9 cellular contexts compared by ENCODE assay signal in the genomic region with DNA sequence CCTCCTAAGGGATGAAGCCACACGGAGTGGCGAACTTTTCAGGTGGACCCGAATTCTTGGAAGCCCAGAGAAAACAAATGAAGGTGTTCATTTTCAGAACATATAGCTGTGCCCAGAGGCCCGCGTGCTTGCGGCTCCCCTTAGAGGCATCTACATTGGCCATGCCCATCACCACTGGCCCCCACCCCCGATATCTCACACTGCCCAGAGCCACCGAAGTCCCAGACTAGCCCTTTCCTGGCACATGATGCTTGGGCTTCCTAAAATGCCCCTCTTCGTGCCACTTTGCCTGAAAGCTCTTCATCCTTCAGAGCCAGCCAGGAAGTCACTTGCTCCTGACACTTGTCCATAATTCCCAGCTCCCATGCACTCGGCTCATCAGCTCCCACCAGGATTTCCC. TPM values are rescaled to one million over a fixed set of nuclear protein-coding genes. Genes with fewer than 3 reads are reported as not detected.
DNase-seq lines count a peak whose midpoint lies in the region; ATAC-seq, FAIRE-seq and TF ChIP-seq lines count a peak whose summit lies in the region.
"Had no signal": no experiment of that assay in that cellular context is flagged by ENCODE, and none has a peak within 500 bp of the region (broad histone marks: within the 10 kb centered on the region; RNA-seq: fewer than 3 reads in every experiment).

No MANE protein-coding gene starts in this region.

- peaks cover 17% of the 10 kb centered on the region for H3K36me3 Mint-ChIP-seq in activated naive CD4-positive, alpha-beta T cell treated with anti-CD3 and anti-CD28 coated beads for 36 hours (ENCODE audit: low read depth)
- H3K36me3 Mint-ChIP-seq in naive B cell (peaks cover 0 to 7% of the 10 kb centered on the region in 2 donors), type B pancreatic cell (peaks cover 4% of the 10 kb centered on the region)

- no peaks in the 10 kb centered on the region for H3K9me3 Mint-ChIP-seq in activated naive CD4-positive, alpha-beta T cell treated with anti-CD3 and anti-CD28 coated beads for 36 hours
- peaks cover 0 to 9% (median 0%) of the 10 kb centered on the region in 7 donors for H3K9me3 Mint-ChIP-seq in naive B cell
- H3K9me3 Mint-ChIP-seq in type B pancreatic cell = no peaks in the 10 kb centered on the region

- peak overlapping the region; percentile 100 for H3K27ac Mint-ChIP-seq in activated naive CD4-positive, alpha-beta T cell treated with anti-CD3 and anti-CD28 coated beads for 36 hours
- H3K27ac Mint-ChIP-seq in naive B cell = peak overlapping the region in 3 of 6 donors; percentile 57 to 100 (median 60)
- peak overlapping the region; percentile 100 for H3K27ac Mint-ChIP-seq in type B pancreatic cell

- H3K27me3 Mint-ChIP-seq in activated naive CD4-positive, alpha-beta T cell treated with anti-CD3 and anti-CD28 coated beads for 36 hours (ENCODE audit: low read depth) = no peaks in the 10 kb centered on the region
- H3K27me3 Mint-ChIP-seq in naive B cell (no peaks in the 10 kb centered on the region), type B pancreatic cell (peaks cover 10% of the 10 kb centered on the region)

- no peak for ATAC-seq in K562
- no peak for ATAC-seq in naive B cell (ENCODE audit: low read depth in 2 of 2)
- no peak for ATAC-seq in HG03280 (IDR thresholded peaks at IDR 0.05; ENCODE audit: unreplicated experiment)
- no peak for ATAC-seq in GM18870 (IDR thresholded peaks at IDR 0.05; ENCODE audit: unreplicated experiment)
- ATAC-seq in GM21447 (IDR thresholded peaks at IDR 0.05; ENCODE audit: unreplicated experiment) = no peak

- H3K4me2 ChIP-seq in K562 (ENCODE audit: insufficient read depth, low read length) = peak overlapping the region; percentile 88

- H3K4me1 Mint-ChIP-seq in activated naive CD4-positive, alpha-beta T cell treated with anti-CD3 and anti-CD28 coated beads for 36 hours (ENCODE audit: low read depth) = peaks cover 40% of the 10 kb centered on the region
- H3K4me1 Mint-ChIP-seq in naive B cell (peaks cover 45 to 71% (median 64%) of the 10 kb centered on the region in 3 donors), type B pancreatic cell (ENCODE audit: unreplicated experiment) (peaks cover 32% of the 10 kb centered on the region)

- CTCF ChIA-PET in activated naive CD4-positive, alpha-beta T cell treated with anti-CD3 and anti-CD28 coated beads for 36 hours (lab: Charles Lee) = interaction anchor here (3.7 kb wide), 1 partner anchor 11 kb away, joined by 25 read pairs; the partner anchor contains the start of gene ACBD4
- CTCF ChIA-PET in K562 (lab: Yijun Ruan, JAX; ENCODE audit: low intra/inter-chr PET ratio) = no interaction called here

- H3K9ac ChIP-seq in K562 (ENCODE audit: insufficient read depth in 1 of 2, low read depth in 2 of 2, low read length in 2 of 2) = peak overlapping the region; percentile 96 to 99

- no peak for TF ChIP-seq EP300 in K562 (IDR thresholded peaks at IDR 0.05; ENCODE audit: low read length)

- H3K9me1 ChIP-seq in K562 (ENCODE audit: control insufficient read depth, insufficient read depth, low read length) = no peaks in the 10 kb centered on the region

- H3K36me3 ChIP-seq in K562 (ENCODE audit: control insufficient read depth, insufficient read depth, low read length) = peaks cover 3% of the 10 kb centered on the region; the same call in 1 of the 3 replicates

- intact Hi-C loops in activated naive CD4-positive, alpha-beta T cell treated with anti-CD3 and anti-CD28 coated beads for 36 hours (cut with micrococcal nuclease) = no loop called here
- intact Hi-C loops in K562 (cut with micrococcal nuclease) = no loop called here

- no peak for TF ChIP-seq RAD21 in K562 (CRISPR knock-in tag; conservative IDR thresholded peaks at IDR 0.05 in 1 of 2, IDR thresholded peaks at IDR 0.05 in 1 of 2)

- no peak overlapping the region for H3K4me3 ChIP-seq in K562

- peak overlapping the region; percentile 90 for H2AFZ ChIP-seq in K562 (ENCODE audit: low read depth, low read length)

- TF ChIP-seq CTCF in K562 (IDR thresholded peaks at IDR 0.05 in 2 of 3, conservative IDR thresholded peaks at IDR 0.05 in 1 of 3; ENCODE audit: insufficient read depth in 2 of 3, low read depth in 1 of 3, low read length in 3 of 3) (no peak), type B pancreatic cell (conservative IDR thresholded peaks at IDR 0.05) (no peak)

- peaks cover 45% of the 10 kb centered on the region for H3K79me2 ChIP-seq in K562 (ENCODE audit: control insufficient read depth, insufficient read depth, low read length)

- DNase-seq in activated naive CD4-positive, alpha-beta T cell treated with anti-CD3 and anti-CD28 coated beads for 36 hours = no peak
- DNase-seq in activated naive CD4-positive, alpha-beta T cell treated with Interleukin-2 at 50 U/mL for 16 hours = no peak
- no peak for DNase-seq in K562 (ENCODE audit: extremely low read depth in 1 of 4, low spot score in 3 of 4)
- DNase-seq in naive B cell = no peak
- no peak for DNase-seq in type B pancreatic cell (ENCODE audit: extremely low spot score, unreplicated experiment)
- DNase-seq: NCI-H2227 treated with DMSO at 0.1 percent for 48 hours had no signal

- FAIRE-seq in K562 (lab: Jason Lieb, UNC) = no peak

- H3K27me3 ChIP-seq in K562 (ENCODE audit: control insufficient read depth in 2 of 2, insufficient read depth in 2 of 2, low read length in 2 of 2) = no peaks in the 10 kb centered on the region

- H3K9me3 ChIP-seq in K562 (replicated peaks; ENCODE audit: control insufficient read depth, insufficient read depth, low read depth, low read length) = no peaks in the 10 kb centered on the region

- peak overlapping the region; percentile 97 for H3K4me3 Mint-ChIP-seq in activated naive CD4-positive, alpha-beta T cell treated with anti-CD3 and anti-CD28 coated beads for 36 hours
- H3K4me3 Mint-ChIP-seq in naive B cell (peak overlapping the region; percentile 21 to 100 (median 98)), type B pancreatic cell (peak overlapping the region; percentile 93)

- no peak for TF ChIP-seq POLR2A in K562 (conservative IDR thresholded peaks at IDR 0.05)

- 84% methylated on average over 10 of the region's 10 CpGs for WGBS in K562 (ENCODE audit: insufficient coverage, low coverage, missing lambda C conversion rate)

- in situ Hi-C loops in K562 (cut with MboI) = no loop called here

- peaks cover 5% of the 10 kb centered on the region; the same call in 1 of the 2 replicates for H4K20me1 ChIP-seq in K562 (replicated peaks; ENCODE audit: control insufficient read depth, insufficient read depth, low read length)

- no TSS peak for BruUV-seq in K562 (replicated peaks; lab: Mats Ljungman, UMichigan)

- peak overlapping the region; percentile 97 for H3K27ac ChIP-seq in K562 (ENCODE audit: extremely low read depth, low read depth, low read length)

- H3K4me1 ChIP-seq in K562 (replicated peaks in 1 of 2; ENCODE audit: control insufficient read depth in 2 of 2, insufficient read depth in 2 of 2, low read length in 2 of 2) = peaks cover 31 to 52% of the 10 kb centered on the region in 2 experiments

- POLR2A ChIA-PET in K562 (lab: Yijun Ruan, JAX) = interaction anchor here (0.7 to 10.1 kb wide), 6 partner anchors 11 to 173 kb away, joined by 3 to 497 read pairs (median 4); partner anchors contain the start of genes ACBD4 and HEXIM2

RNA-seq across cellular contexts. Expression of gene HEXIM1, which starts 2.1 kb away (rescaled TPM):
- total RNA-seq in activated naive CD4-positive, alpha-beta T cell treated with anti-CD3 and anti-CD28 coated beads for 36 hours = 10 to 100 TPM; 24.3 to 24.7 TPM
- 13.2 and 13.4 TPM in 2 replicates for total RNA-seq in K562 (2011; cell fraction: chromatin; rRNA removed; ENCODE audit: low replicate concordance)
- 10.9 and 13.0 TPM in 2 replicates for total RNA-seq in K562 (2011; cell fraction: nucleolus; rRNA removed)
- total RNA-seq in K562 (2011; cell fraction: nucleoplasm; rRNA removed) = 15.3 and 17.7 TPM in 2 replicates
- total RNA-seq in K562 (2014; rRNA removed) (18.5 and 18.8 TPM in 2 replicates), K562 (2014; rRNA removed; fragmentation: Illumina TruSeq; extraction: Trizol) (4.0 and 4.2 TPM in 2 replicates), K562 (2015; rRNA removed; fragmentation: Illumina TruSeq; extraction: Trizol) (6.6 and 7.3 TPM in 2 replicates), K562 (2021) (21.4 and 28.3 TPM in 2 replicates), type B pancreatic cell (ENCODE audit: low replicate concordance) (27.5 and 34.5 TPM in 2 replicates)
- polyA plus RNA-seq in K562 (2011; rRNA removed) (7.9 and 9.1 TPM in 2 replicates), K562 (2014; fragmentation: Illumina TruSeq; extraction: Trizol) (20.9 and 27.2 TPM in 2 replicates), K562 (2014; fragmentation: Nextera tagmentation; extraction: Ambion mirVana) (1 to 10 TPM; 1.4 to 1.6 TPM), K562 (2014; rRNA removed) (24.4 and 26.2 TPM in 2 replicates), naive B cell (ENCODE audit: low read depth in 6 of 6) (1 to 10 TPM; 3.2 to 5.3 (median 4.1) TPM)
- polyA plus RNA-seq in K562 (2011; cell fraction: cytosol; rRNA removed) = 8.8 and 11.7 TPM in 2 replicates
- polyA plus RNA-seq in K562 (2011; cell fraction: nucleus; rRNA removed) = 7.8 and 10.5 TPM in 2 replicates
- polyA plus RNA-seq in K562 (2012) = 18.0 and 23.2 TPM in 2 replicates
- polyA minus RNA-seq in K562 (2011; rRNA and poly(A)+ RNA removed) = 3.2 and 4.6 TPM in 2 replicates
- 5.6 and 6.3 TPM in 2 replicates for polyA minus RNA-seq in K562 (2011; cell fraction: cytosol; rRNA and poly(A)+ RNA removed)
- polyA minus RNA-seq in K562 (2011; cell fraction: nucleus; rRNA and poly(A)+ RNA removed) = 3.8 and 7.1 TPM in 2 replicates

RNA-seq across cellular contexts. Expression of gene ACBD4, which starts 10.7 kb away (rescaled TPM):
- 10 to 100 TPM; 12.3 to 12.7 TPM for total RNA-seq in activated naive CD4-positive, alpha-beta T cell treated with anti-CD3 and anti-CD28 coated beads for 36 hours
- 14.7 and 39.0 TPM in 2 replicates for total RNA-seq in K562 (2011; cell fraction: chromatin; rRNA removed; ENCODE audit: low replicate concordance)
- total RNA-seq in K562 (2011; cell fraction: nucleolus; rRNA removed) = 32.7 and 33.0 TPM in 2 replicates
- total RNA-seq in K562 (2011; cell fraction: nucleoplasm; rRNA removed) = 14.5 and 17.5 TPM in 2 replicates
- total RNA-seq in K562 (2014; rRNA removed) = 5.5 and 6.3 TPM in 2 replicates
- total RNA-seq in K562 (2014; rRNA removed; fragmentation: Illumina TruSeq; extraction: Trizol) = 1.6 and 2.1 TPM in 2 replicates
- 2.0 and 2.1 TPM in 2 replicates for total RNA-seq in K562 (2015; rRNA removed; fragmentation: Illumina TruSeq; extraction: Trizol)
- 4.7 and 5.7 TPM in 2 replicates for total RNA-seq in K562 (2021)
- 6.9 and 9.1 TPM in 2 replicates for polyA plus RNA-seq in K562 (2011; rRNA removed)
- 4.9 and 7.5 TPM in 2 replicates for polyA plus RNA-seq in K562 (2011; cell fraction: cytosol; rRNA removed)
- 24.3 and 48.8 TPM in 2 replicates for polyA plus RNA-seq in K562 (2011; cell fraction: nucleus; rRNA removed)
- 6.1 and 12.0 TPM in 2 replicates for polyA plus RNA-seq in K562 (2012)
- polyA plus RNA-seq in K562 (2014; fragmentation: Illumina TruSeq; extraction: Trizol) = 4.6 and 5.4 TPM in 2 replicates
- under 1 TPM; 0.14 to 0.15 TPM for polyA plus RNA-seq in K562 (2014; fragmentation: Nextera tagmentation; extraction: Ambion mirVana)
- 5.6 and 7.0 TPM in 2 replicates for polyA plus RNA-seq in K562 (2014; rRNA removed)
- 1.8 and 2.6 TPM in 2 replicates for polyA minus RNA-seq in K562 (2011; rRNA and poly(A)+ RNA removed)
- 3.7 and 4.4 TPM in 2 replicates for polyA minus RNA-seq in K562 (2011; cell fraction: cytosol; rRNA and poly(A)+ RNA removed)
- polyA minus RNA-seq in K562 (2011; cell fraction: nucleus; rRNA and poly(A)+ RNA removed) = 17.5 and 22.5 TPM in 2 replicates
- polyA plus RNA-seq in naive B cell (ENCODE audit: low read depth in 6 of 6) = 10 to 100 TPM; 15.4 to 27.1 (median 20.4) TPM
- total RNA-seq in type B pancreatic cell (ENCODE audit: low replicate concordance) = 9.8 and 11.5 TPM in 2 replicates

RNA-seq across cellular contexts. Expression of gene PLCD3, which starts 13.9 kb away (rescaled TPM):
- 1 to 10 TPM; 2.4 TPM for total RNA-seq in activated naive CD4-positive, alpha-beta T cell treated with anti-CD3 and anti-CD28 coated beads for 36 hours
- 4.5 and 16.3 TPM in 2 replicates for total RNA-seq in K562 (2011; cell fraction: chromatin; rRNA removed; ENCODE audit: low replicate concordance)
- total RNA-seq in K562 (2011; cell fraction: nucleolus; rRNA removed) = 10.4 and 13.0 TPM in 2 replicates
- 4.2 and 4.8 TPM in 2 replicates for total RNA-seq in K562 (2011; cell fraction: nucleoplasm; rRNA removed)
- total RNA-seq in K562 (2014; rRNA removed) (7.5 and 8.8 TPM in 2 replicates), K562 (2014; rRNA removed; fragmentation: Illumina TruSeq; extraction: Trizol) (2.4 and 2.5 TPM in 2 replicates), K562 (2015; rRNA removed; fragmentation: Illumina TruSeq; extraction: Trizol) (4.0 and 4.6 TPM in 2 replicates), K562 (2021) (22.6 and 22.9 TPM in 2 replicates), type B pancreatic cell (ENCODE audit: low replicate concordance) (45.8 and 56.1 TPM in 2 replicates)
- polyA plus RNA-seq in K562 (2011; rRNA removed) (8.1 and 16.5 TPM in 2 replicates), K562 (2014; fragmentation: Illumina TruSeq; extraction: Trizol) (10.5 and 14.7 TPM in 2 replicates), K562 (2014; fragmentation: Nextera tagmentation; extraction: Ambion mirVana) (under 1 TPM; 0.20 to 0.27 TPM), K562 (2014; rRNA removed) (8.2 and 15.7 TPM in 2 replicates), naive B cell (ENCODE audit: low read depth in 6 of 6) (not detected)
- polyA plus RNA-seq in K562 (2011; cell fraction: cytosol; rRNA removed) = 15.2 and 44.8 TPM in 2 replicates
- polyA plus RNA-seq in K562 (2011; cell fraction: nucleus; rRNA removed) = 10.0 and 23.0 TPM in 2 replicates
- 13.0 and 13.6 TPM in 2 replicates for polyA plus RNA-seq in K562 (2012)
- polyA minus RNA-seq in K562 (2011; rRNA and poly(A)+ RNA removed) = 1.6 and 13.2 TPM in 2 replicates
- polyA minus RNA-seq in K562 (2011; cell fraction: cytosol; rRNA and poly(A)+ RNA removed) = 17.4 and 18.3 TPM in 2 replicates
- 3.4 and 8.9 TPM in 2 replicates for polyA minus RNA-seq in K562 (2011; cell fraction: nucleus; rRNA and poly(A)+ RNA removed)

RNA-seq across cellular contexts. Expression of gene HEXIM2, which starts 15.5 kb away (rescaled TPM):
- 1 to 10 TPM; 3.5 TPM for total RNA-seq in activated naive CD4-positive, alpha-beta T cell treated with anti-CD3 and anti-CD28 coated beads for 36 hours
- total RNA-seq in K562 (2011; cell fraction: chromatin; rRNA removed; ENCODE audit: low replicate concordance) = 1.4 TPM in 1 of 2 replicates, not detected in the other
- 0.83 and 1.2 TPM in 2 replicates for total RNA-seq in K562 (2011; cell fraction: nucleolus; rRNA removed)
- total RNA-seq in K562 (2011; cell fraction: nucleoplasm; rRNA removed) = 0.69 and 1.2 TPM in 2 replicates
- 2.7 and 3.4 TPM in 2 replicates for total RNA-seq in K562 (2014; rRNA removed)
- total RNA-seq in K562 (2014; rRNA removed; fragmentation: Illumina TruSeq; extraction: Trizol) = 0.29 and 0.69 TPM in 2 replicates
- total RNA-seq in K562 (2015; rRNA removed; fragmentation: Illumina TruSeq; extraction: Trizol) = 1.4 and 1.8 TPM in 2 replicates
- total RNA-seq in K562 (2021) = 2.0 and 2.1 TPM in 2 replicates
- polyA plus RNA-seq in K562 (2011; rRNA removed) = 1.1 and 1.6 TPM in 2 replicates
- 1.7 and 2.5 TPM in 2 replicates for polyA plus RNA-seq in K562 (2011; cell fraction: cytosol; rRNA removed)
- polyA plus RNA-seq in K562 (2011; cell fraction: nucleus; rRNA removed) = 0.98 and 1.1 TPM in 2 replicates
- polyA plus RNA-seq in K562 (2012) = 2.3 and 2.8 TPM in 2 replicates
- 1.1 and 1.9 TPM in 2 replicates for polyA plus RNA-seq in K562 (2014; fragmentation: Illumina TruSeq; extraction: Trizol)
- polyA plus RNA-seq in K562 (2014; fragmentation: Nextera tagmentation; extraction: Ambion mirVana) = not detected
- 0.86 and 1.8 TPM in 2 replicates for polyA plus RNA-seq in K562 (2014; rRNA removed)
- polyA minus RNA-seq in K562 (2011; rRNA and poly(A)+ RNA removed) = 0.46 and 0.72 TPM in 2 replicates
- polyA minus RNA-seq in K562 (2011; cell fraction: cytosol; rRNA and poly(A)+ RNA removed) = not detected in 2 replicates
- polyA minus RNA-seq in K562 (2011; cell fraction: nucleus; rRNA and poly(A)+ RNA removed) = 0.54 and 1.3 TPM in 2 replicates
- 1 to 10 TPM; 2.1 to 6.7 (median 4.3) TPM for polyA plus RNA-seq in naive B cell (ENCODE audit: low read depth in 6 of 6)
- total RNA-seq in type B pancreatic cell (ENCODE audit: low replicate concordance) = 5.3 and 11.5 TPM in 2 replicates
